In genomic region chr9:22175972-22176545, GRCh38 we compare ENCODE assay signal across 14 cellular contexts.
A peak's percentile ranks its signal among the peaks of the same experiment; 100 is the strongest.
DNase-seq lines count a peak whose midpoint lies in the region; ATAC-seq and TF ChIP-seq lines count a peak whose summit lies in the region.
"Had no signal": no experiment of that assay in that cellular context is flagged by ENCODE, and none has a peak within 500 bp of the region (broad histone marks: within the 10 kb centered on the region; RNA-seq: fewer than 3 reads in every experiment).

No MANE protein-coding gene starts in this region.

- no peak for TF ChIP-seq CTCF in activated CD8-positive, alpha-beta T cell treated with anti-CD3 and anti-CD28 coated beads for 36 hours (IDR thresholded peaks at IDR 0.05)

- no peak for DNase-seq in activated CD4-positive, alpha-beta T cell treated with anti-CD3 and anti-CD28 coated beads for 36 hours
- no peak for DNase-seq in activated CD4-positive, alpha-beta T cell treated with anti-CD3 and anti-CD28 coated beads for 4 hours
- no peak for DNase-seq in activated CD8-positive, alpha-beta T cell treated with anti-CD3 and anti-CD28 coated beads for 36 hours
- DNase-seq in DMS 273 (lab: John Stamatoyannopoulos, UW; ENCODE audit: unreplicated experiment) (no peak), cortex of kidney (lab: John Stamatoyannopoulos, UW) (no peak)
- DNase-seq: 8988T, activated B cell treated with CpG ODN at 0.5 μM for 24 hours, lower lobe of right lung, upper lobe of right lung had no signal

- H3K27me3 Mint-ChIP-seq in activated CD4-positive, alpha-beta T cell treated with anti-CD3 and anti-CD28 coated beads for 36 hours = peaks cover 22% of the 10 kb centered on the region
- peaks cover 16% of the 10 kb centered on the region for H3K27me3 Mint-ChIP-seq in activated CD8-positive, alpha-beta T cell treated with anti-CD3 and anti-CD28 coated beads for 36 hours
- H3K27me3 Mint-ChIP-seq: activated B cell treated with CpG ODN at 0.5 μM for 24 hours; stimulated activated memory B cell treated with anti-CD40 and anti-IgM and Interleukin-4, amounts not matched to agents 10 μg/mL and 1 μg/mL and 100 μg/mL, for 72 hours had no signal

- H3K4me1 Mint-ChIP-seq in activated CD4-positive, alpha-beta T cell treated with anti-CD3 and anti-CD28 coated beads for 36 hours = peaks cover 8% of the 10 kb centered on the region
- H3K4me1 Mint-ChIP-seq in activated CD8-positive, alpha-beta T cell treated with anti-CD3 and anti-CD28 coated beads for 36 hours (ENCODE audit: low read depth) = peaks cover 7% of the 10 kb centered on the region

- POLR2A ChIA-PET in activated CD4-positive, alpha-beta T cell treated with anti-CD3 and anti-CD28 coated beads for 36 hours (lab: Charles Lee) = no interaction called here
- POLR2A ChIA-PET in activated CD8-positive, alpha-beta T cell treated with anti-CD3 and anti-CD28 coated beads for 36 hours (lab: Charles Lee) = no interaction called here

- ATAC-seq in activated CD4-positive, alpha-beta T cell treated with anti-CD3 and anti-CD28 coated beads for 36 hours = peak; percentile 70
- ATAC-seq in GM18909 (IDR thresholded peaks at IDR 0.05; ENCODE audit: poor library complexity, unreplicated experiment) (peak; percentile 60), HG03139 (IDR thresholded peaks at IDR 0.05; ENCODE audit: unreplicated experiment) (peak; percentile 56), HG03280 (IDR thresholded peaks at IDR 0.05; ENCODE audit: unreplicated experiment) (no peak)
- peak; percentile 60 for ATAC-seq in activated CD8-positive, alpha-beta T cell treated with anti-CD3 and anti-CD28 coated beads for 36 hours
- ATAC-seq: gastroesophageal sphincter; lower lobe of right lung; stimulated activated memory B cell treated with anti-CD40 and anti-IgM and Interleukin-4, amounts not matched to agents 10 μg/mL and 1 μg/mL and 100 μg/mL, for 72 hours; upper lobe of right lung had no signal

- intact Hi-C loops in activated CD4-positive, alpha-beta T cell treated with anti-CD3 and anti-CD28 coated beads for 36 hours (cut with DNase I, micrococcal nuclease) = no loop called here
- intact Hi-C loops in activated CD8-positive, alpha-beta T cell treated with anti-CD3 and anti-CD28 coated beads for 36 hours (cut with micrococcal nuclease) = no loop called here

- H3K9me3 Mint-ChIP-seq in activated CD4-positive, alpha-beta T cell treated with anti-CD3 and anti-CD28 coated beads for 36 hours (ENCODE audit: low read depth) = peaks cover 6% of the 10 kb centered on the region
- H3K9me3 Mint-ChIP-seq in activated CD8-positive, alpha-beta T cell treated with anti-CD3 and anti-CD28 coated beads for 36 hours = peaks cover 9% of the 10 kb centered on the region

- CTCF ChIA-PET in activated CD4-positive, alpha-beta T cell treated with anti-CD3 and anti-CD28 coated beads for 36 hours (lab: Charles Lee) = no interaction called here
- CTCF ChIA-PET in activated CD8-positive, alpha-beta T cell treated with anti-CD3 and anti-CD28 coated beads for 36 hours (lab: Charles Lee) = interaction anchor here (1.1 kb wide), 1 partner anchor 64 kb away, joined by 3 read pairs; no protein-coding TSS in a partner anchor

- H3K27ac Mint-ChIP-seq in activated CD4-positive, alpha-beta T cell treated with anti-CD3 and anti-CD28 coated beads for 36 hours = no peak overlapping the region
- no peak overlapping the region for H3K27ac Mint-ChIP-seq in activated CD8-positive, alpha-beta T cell treated with anti-CD3 and anti-CD28 coated beads for 36 hours
- H3K27ac Mint-ChIP-seq: activated B cell treated with CpG ODN at 0.5 μM for 24 hours; stimulated activated memory B cell treated with anti-CD40 and anti-IgM and Interleukin-4, amounts not matched to agents 10 μg/mL and 1 μg/mL and 100 μg/mL, for 72 hours had no signal

- H3K4me3 Mint-ChIP-seq in activated CD4-positive, alpha-beta T cell treated with anti-CD3 and anti-CD28 coated beads for 36 hours = no peak overlapping the region
- no peak overlapping the region for H3K4me3 Mint-ChIP-seq in activated CD8-positive, alpha-beta T cell treated with anti-CD3 and anti-CD28 coated beads for 36 hours
- H3K4me3 Mint-ChIP-seq: stimulated activated memory B cell treated with anti-CD40 and anti-IgM and Interleukin-4, amounts not matched to agents 10 μg/mL and 1 μg/mL and 100 μg/mL, for 72 hours had no signal

- H3K36me3 Mint-ChIP-seq in activated CD4-positive, alpha-beta T cell treated with anti-CD3 and anti-CD28 coated beads for 36 hours (ENCODE audit: low read depth) = no peaks in the 10 kb centered on the region
- peaks cover 4% of the 10 kb centered on the region for H3K36me3 Mint-ChIP-seq in activated CD8-positive, alpha-beta T cell treated with anti-CD3 and anti-CD28 coated beads for 36 hours (ENCODE audit: low read depth)
